10 cellular contexts compared by ENCODE assay signal in genomic region chr3:30577788-30578187, GRCh38. TPM values are rescaled to one million over a fixed set of nuclear protein-coding genes. Genes with fewer than 3 reads are reported as not detected.
DNase-seq lines count a peak whose midpoint lies in the region; ATAC-seq and TF ChIP-seq lines count a peak whose summit lies in the region.
"Had no signal": no experiment of that assay in that cellular context is flagged by ENCODE, and none has a peak within 500 bp of the region (broad histone marks: within the 10 kb centered on the region; RNA-seq: fewer than 3 reads in every experiment).

No MANE protein-coding gene starts in this region.

- no peaks in the 10 kb centered on the region for H3K36me3 Mint-ChIP-seq in memory B cell
- H3K36me3 Mint-ChIP-seq in naive thymus-derived CD8-positive, alpha-beta T cell = no peaks in the 10 kb centered on the region

- no peak for TF ChIP-seq CTCF in omental fat pad (IDR thresholded peaks at IDR 0.05)

- no peaks in the 10 kb centered on the region for H3K27me3 Mint-ChIP-seq in memory B cell
- no peaks in the 10 kb centered on the region for H3K27me3 Mint-ChIP-seq in naive thymus-derived CD8-positive, alpha-beta T cell

- H3K4me3 Mint-ChIP-seq in memory B cell = no peak overlapping the region
- H3K4me3 Mint-ChIP-seq in naive thymus-derived CD8-positive, alpha-beta T cell = no peak overlapping the region

- H3K9me3 Mint-ChIP-seq in memory B cell = no peaks in the 10 kb centered on the region
- H3K9me3 Mint-ChIP-seq in naive thymus-derived CD8-positive, alpha-beta T cell = peaks cover 0 to 8% (median 0%) of the 10 kb centered on the region in 9 donors

- ATAC-seq in GM18498 (IDR thresholded peaks at IDR 0.05; ENCODE audit: unreplicated experiment) (peak; percentile 91), GM21423 (IDR thresholded peaks at IDR 0.05; ENCODE audit: unreplicated experiment) (peak; percentile 80), HG03378 (IDR thresholded peaks at IDR 0.05; ENCODE audit: unreplicated experiment) (peak; percentile 90), memory B cell (ENCODE audit: low read depth) (no peak), omental fat pad (ENCODE audit: low FRiP score) (no peak), HG02970 (IDR thresholded peaks at IDR 0.05; ENCODE audit: low FRiP score, unreplicated experiment) (no peak)
- ATAC-seq in naive thymus-derived CD8-positive, alpha-beta T cell = no peak

- POLR2A ChIA-PET in naive thymus-derived CD8-positive, alpha-beta T cell (lab: Charles Lee) = no interaction called here

- peak overlapping the region; percentile 15 for H3K27ac Mint-ChIP-seq in memory B cell
- H3K27ac Mint-ChIP-seq in naive thymus-derived CD8-positive, alpha-beta T cell = peak overlapping the region in 2 of 10 donors; percentile 34 to 41

- peaks cover 16% of the 10 kb centered on the region for H3K4me1 Mint-ChIP-seq in memory B cell
- H3K4me1 Mint-ChIP-seq in naive thymus-derived CD8-positive, alpha-beta T cell = peaks cover 4 to 21% (median 9%) of the 10 kb centered on the region in 4 donors

- DNase-seq in memory B cell (ENCODE audit: low spot score in 2 of 2) (no peak), NCI-H2029 treated with DMSO at 0.1 percent for 48 hours (lab: John Stamatoyannopoulos, UW) (no peak), omental fat pad (ENCODE audit: low spot score) (no peak)
- DNase-seq in naive thymus-derived CD8-positive, alpha-beta T cell = no peak
- DNase-seq: activated effector memory CD4-positive, alpha-beta T cell treated with anti-CD3 and anti-CD28 coated beads, Interleukin-2, amount 50 U/mL, for 16 hours; NCI-H82 had no signal

RNA-seq across cellular contexts. Expression of gene TGFBR2, which starts 28.6 kb away (rescaled TPM):
- total RNA-seq in naive thymus-derived CD8-positive, alpha-beta T cell = 100 to 1,000 TPM; 260 to 268 TPM
- polyA plus RNA-seq in naive thymus-derived CD8-positive, alpha-beta T cell = 100 to 1,000 TPM; 128 to 226 (median 131) TPM
- 100 to 1,000 TPM; 281 to 587 (median 369) TPM for total RNA-seq in omental fat pad

Comparison
In these comparisons a context has a peak if more than half of its experiments do, and no peak if none do; other contexts are left out.
1. ATAC-seq: peak in GM18498 (single experiment), GM21423 (single experiment) and HG03378 (single experiment); none in memory B cell (single experiment), naive thymus-derived CD8-positive, alpha-beta T cell (0 of 2), omental fat pad (single experiment) and HG02970 (single experiment).